1 cellular context compared by ENCODE assay signal in the genomic region with DNA sequence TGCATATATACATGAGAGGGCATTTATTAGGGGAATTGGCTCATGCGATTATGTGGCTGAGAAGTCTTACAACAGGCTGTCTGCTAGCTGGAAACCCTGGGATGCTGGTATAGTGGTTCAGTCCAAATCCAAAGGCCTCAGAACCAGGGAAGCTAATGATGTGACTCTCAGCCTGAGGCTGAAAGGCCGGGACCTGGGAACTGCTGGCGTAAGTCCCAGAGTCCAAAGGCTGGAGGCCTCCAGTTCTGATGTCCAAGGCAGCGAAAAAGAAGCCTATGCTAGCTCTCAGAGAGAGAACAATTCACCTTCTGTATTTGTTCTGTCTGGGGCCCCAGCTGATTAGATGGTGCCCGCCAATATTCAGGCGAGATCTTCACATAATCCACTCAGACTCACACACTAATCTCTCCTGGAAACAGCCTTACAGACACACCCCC.
TF ChIP-seq lines count a peak whose summit lies in the region.

No MANE protein-coding gene starts in this region.

TF ChIP-seq in HepG2, 621 proteins besides CTCF, POLR2A, EP300 and RAD21 (continued from another document):
- TF ChIP-seq, protein P1, sequence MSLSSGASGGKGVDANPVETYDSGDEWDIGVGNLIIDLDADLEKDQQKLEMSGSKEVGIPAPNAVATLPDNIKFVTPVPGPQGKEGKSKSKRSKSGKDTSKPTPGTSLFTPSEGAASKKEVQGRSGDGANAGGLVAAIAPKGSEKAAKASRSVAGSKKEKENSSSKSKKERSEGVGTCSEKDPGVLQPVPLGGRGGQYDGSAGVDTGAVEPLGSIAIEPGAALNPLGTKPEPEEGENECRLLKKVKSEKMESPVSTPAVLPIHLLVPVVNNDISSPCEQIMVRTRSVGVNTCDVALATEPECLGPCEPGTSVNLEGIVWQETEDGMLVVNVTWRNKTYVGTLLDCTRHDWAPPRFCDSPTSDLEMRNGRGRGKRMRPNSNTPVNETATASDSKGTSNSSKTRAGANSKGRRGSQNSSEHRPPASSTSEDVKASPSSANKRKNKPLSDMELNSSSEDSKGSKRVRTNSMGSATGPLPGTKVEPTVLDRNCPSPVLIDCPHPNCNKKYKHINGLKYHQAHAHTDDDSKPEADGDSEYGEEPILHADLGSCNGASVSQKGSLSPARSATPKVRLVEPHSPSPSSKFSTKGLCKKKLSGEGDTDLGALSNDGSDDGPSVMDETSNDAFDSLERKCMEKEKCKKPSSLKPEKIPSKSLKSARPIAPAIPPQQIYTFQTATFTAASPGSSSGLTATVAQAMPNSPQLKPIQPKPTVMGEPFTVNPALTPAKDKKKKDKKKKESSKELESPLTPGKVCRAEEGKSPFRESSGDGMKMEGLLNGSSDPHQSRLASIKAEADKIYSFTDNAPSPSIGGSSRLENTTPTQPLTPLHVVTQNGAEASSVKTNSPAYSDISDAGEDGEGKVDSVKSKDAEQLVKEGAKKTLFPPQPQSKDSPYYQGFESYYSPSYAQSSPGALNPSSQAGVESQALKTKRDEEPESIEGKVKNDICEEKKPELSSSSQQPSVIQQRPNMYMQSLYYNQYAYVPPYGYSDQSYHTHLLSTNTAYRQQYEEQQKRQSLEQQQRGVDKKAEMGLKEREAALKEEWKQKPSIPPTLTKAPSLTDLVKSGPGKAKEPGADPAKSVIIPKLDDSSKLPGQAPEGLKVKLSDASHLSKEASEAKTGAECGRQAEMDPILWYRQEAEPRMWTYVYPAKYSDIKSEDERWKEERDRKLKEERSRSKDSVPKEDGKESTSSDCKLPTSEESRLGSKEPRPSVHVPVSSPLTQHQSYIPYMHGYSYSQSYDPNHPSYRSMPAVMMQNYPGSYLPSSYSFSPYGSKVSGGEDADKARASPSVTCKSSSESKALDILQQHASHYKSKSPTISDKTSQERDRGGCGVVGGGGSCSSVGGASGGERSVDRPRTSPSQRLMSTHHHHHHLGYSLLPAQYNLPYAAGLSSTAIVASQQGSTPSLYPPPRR (CRISPR knock-in tag; IDR thresholded peaks at IDR 0.05; ENCODE audit: borderline replicate concordance) = peak; percentile 29; the same call in 1 of the 2 replicates
- TF ChIP-seq PPARG (CRISPR knock-in tag; conservative IDR thresholded peaks at IDR 0.05) = no peak
- no peak for TF ChIP-seq NPAS2 (CRISPR knock-in tag; IDR thresholded peaks at IDR 0.05; ENCODE audit: borderline replicate concordance)
- TF ChIP-seq ZNF644 (CRISPR knock-in tag; IDR thresholded peaks at IDR 0.05; ENCODE audit: low read depth) = peak; percentile 82
- TF ChIP-seq, protein P2, sequence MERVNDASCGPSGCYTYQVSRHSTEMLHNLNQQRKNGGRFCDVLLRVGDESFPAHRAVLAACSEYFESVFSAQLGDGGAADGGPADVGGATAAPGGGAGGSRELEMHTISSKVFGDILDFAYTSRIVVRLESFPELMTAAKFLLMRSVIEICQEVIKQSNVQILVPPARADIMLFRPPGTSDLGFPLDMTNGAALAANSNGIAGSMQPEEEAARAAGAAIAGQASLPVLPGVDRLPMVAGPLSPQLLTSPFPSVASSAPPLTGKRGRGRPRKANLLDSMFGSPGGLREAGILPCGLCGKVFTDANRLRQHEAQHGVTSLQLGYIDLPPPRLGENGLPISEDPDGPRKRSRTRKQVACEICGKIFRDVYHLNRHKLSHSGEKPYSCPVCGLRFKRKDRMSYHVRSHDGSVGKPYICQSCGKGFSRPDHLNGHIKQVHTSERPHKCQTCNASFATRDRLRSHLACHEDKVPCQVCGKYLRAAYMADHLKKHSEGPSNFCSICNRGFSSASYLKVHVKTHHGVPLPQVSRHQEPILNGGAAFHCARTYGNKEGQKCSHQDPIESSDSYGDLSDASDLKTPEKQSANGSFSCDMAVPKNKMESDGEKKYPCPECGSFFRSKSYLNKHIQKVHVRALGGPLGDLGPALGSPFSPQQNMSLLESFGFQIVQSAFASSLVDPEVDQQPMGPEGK (CRISPR knock-in tag; IDR thresholded peaks at IDR 0.05) = peak; percentile 18; the same call in 1 of the 2 replicates
- no peak for TF ChIP-seq IRX3 (CRISPR knock-in tag; IDR thresholded peaks at IDR 0.05; ENCODE audit: borderline replicate concordance, low read depth)
- no peak for TF ChIP-seq NFE2L1 (CRISPR knock-in tag; IDR thresholded peaks at IDR 0.05; ENCODE audit: borderline replicate concordance)
- no peak for TF ChIP-seq SATB2 (CRISPR knock-in tag; IDR thresholded peaks at IDR 0.05)
- TF ChIP-seq ZNF292 (CRISPR knock-in tag; IDR thresholded peaks at IDR 0.05; ENCODE audit: borderline replicate concordance, low read depth) = peak; percentile 34; the same call in 1 of the 2 replicates
- no peak for TF ChIP-seq SMAD9 (CRISPR knock-in tag; IDR thresholded peaks at IDR 0.05)
- no peak for TF ChIP-seq ZNF263 (CRISPR knock-in tag; IDR thresholded peaks at IDR 0.05)
- TF ChIP-seq PCBP2 (optimal IDR thresholded peaks at IDR 0.05; ENCODE audit: low read depth, low read length, poor library complexity, severe bottlenecking) = no peak
- TF ChIP-seq ZNF615 (CRISPR knock-in tag; IDR thresholded peaks at IDR 0.05; ENCODE audit: borderline replicate concordance) = no peak
- TF ChIP-seq ZNF326 (CRISPR knock-in tag; IDR thresholded peaks at IDR 0.05; ENCODE audit: borderline replicate concordance) = no peak
- no peak for TF ChIP-seq MIER2 (CRISPR knock-in tag; IDR thresholded peaks at IDR 0.05)
